Comparison of ENCODE assay signal across 1 cellular context in the genomic region with DNA sequence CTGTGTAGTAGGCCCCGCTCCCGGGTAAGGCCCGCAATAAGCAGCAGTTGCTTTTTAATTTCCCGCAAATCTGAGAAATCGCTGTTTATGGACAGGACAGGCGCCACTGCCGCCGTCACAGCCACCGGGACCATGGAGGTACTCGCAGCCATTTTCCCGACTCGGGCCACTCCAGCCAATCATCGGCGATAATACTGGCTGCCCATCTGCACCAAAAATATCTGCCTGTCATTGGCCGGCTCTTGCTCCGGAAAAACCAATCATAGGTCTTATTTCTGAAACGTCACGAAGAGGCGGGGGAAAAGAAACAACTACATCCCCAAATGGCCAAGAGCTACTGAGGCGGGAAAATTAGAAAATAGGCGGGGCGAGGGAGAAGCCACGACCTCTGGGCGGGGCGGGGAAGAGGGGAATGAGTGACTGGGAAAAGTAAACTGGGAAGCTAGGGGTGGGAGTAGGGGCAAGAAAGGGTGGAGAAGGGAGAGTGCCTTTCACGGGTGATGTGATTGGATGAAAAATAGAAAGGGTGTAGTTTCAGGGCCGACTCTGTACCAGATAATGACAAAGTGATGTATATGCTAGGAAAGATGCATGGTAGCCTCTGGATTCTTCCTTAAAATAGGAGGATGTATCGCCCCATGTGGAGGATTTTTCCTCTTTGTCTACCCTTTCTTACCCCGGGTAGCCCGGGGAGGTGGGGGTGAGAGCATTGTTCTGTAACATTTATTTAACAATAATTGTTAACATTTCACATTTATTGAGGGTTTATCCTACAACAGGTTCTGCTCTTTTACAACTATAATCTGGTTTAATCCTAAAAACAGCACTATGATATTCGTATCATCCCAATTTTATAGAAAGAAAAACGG.
TF ChIP-seq lines count a peak whose summit lies in the region.

A gene with protein sequence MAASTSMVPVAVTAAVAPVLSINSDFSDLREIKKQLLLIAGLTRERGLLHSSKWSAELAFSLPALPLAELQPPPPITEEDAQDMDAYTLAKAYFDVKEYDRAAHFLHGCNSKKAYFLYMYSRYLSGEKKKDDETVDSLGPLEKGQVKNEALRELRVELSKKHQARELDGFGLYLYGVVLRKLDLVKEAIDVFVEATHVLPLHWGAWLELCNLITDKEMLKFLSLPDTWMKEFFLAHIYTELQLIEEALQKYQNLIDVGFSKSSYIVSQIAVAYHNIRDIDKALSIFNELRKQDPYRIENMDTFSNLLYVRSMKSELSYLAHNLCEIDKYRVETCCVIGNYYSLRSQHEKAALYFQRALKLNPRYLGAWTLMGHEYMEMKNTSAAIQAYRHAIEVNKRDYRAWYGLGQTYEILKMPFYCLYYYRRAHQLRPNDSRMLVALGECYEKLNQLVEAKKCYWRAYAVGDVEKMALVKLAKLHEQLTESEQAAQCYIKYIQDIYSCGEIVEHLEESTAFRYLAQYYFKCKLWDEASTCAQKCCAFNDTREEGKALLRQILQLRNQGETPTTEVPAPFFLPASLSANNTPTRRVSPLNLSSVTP (minus strand): TSS at position 163 of the 869 bp plus-strand sequence. CDS start 11 bp downstream, at position 152.

TF ChIP-seq in HepG2, 621 proteins besides CTCF, POLR2A, EP300 and RAD21 (continued from another document and continues in another):
- TF ChIP-seq, protein P1, sequence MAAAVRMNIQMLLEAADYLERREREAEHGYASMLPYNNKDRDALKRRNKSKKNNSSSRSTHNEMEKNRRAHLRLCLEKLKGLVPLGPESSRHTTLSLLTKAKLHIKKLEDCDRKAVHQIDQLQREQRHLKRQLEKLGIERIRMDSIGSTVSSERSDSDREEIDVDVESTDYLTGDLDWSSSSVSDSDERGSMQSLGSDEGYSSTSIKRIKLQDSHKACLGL (CRISPR knock-in tag; IDR thresholded peaks at IDR 0.05), result no peak; the same call in 1 of the 2 replicates
- TF ChIP-seq, protein P2, sequence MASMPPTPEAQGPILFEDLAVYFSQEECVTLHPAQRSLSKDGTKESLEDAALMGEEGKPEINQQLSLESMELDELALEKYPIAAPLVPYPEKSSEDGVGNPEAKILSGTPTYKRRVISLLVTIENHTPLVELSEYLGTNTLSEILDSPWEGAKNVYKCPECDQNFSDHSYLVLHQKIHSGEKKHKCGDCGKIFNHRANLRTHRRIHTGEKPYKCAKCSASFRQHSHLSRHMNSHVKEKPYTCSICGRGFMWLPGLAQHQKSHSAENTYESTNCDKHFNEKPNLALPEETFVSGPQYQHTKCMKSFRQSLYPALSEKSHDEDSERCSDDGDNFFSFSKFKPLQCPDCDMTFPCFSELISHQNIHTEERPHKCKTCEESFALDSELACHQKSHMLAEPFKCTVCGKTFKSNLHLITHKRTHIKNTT (CRISPR knock-in tag; IDR thresholded peaks at IDR 0.05), result no peak
- TF ChIP-seq, protein P3, sequence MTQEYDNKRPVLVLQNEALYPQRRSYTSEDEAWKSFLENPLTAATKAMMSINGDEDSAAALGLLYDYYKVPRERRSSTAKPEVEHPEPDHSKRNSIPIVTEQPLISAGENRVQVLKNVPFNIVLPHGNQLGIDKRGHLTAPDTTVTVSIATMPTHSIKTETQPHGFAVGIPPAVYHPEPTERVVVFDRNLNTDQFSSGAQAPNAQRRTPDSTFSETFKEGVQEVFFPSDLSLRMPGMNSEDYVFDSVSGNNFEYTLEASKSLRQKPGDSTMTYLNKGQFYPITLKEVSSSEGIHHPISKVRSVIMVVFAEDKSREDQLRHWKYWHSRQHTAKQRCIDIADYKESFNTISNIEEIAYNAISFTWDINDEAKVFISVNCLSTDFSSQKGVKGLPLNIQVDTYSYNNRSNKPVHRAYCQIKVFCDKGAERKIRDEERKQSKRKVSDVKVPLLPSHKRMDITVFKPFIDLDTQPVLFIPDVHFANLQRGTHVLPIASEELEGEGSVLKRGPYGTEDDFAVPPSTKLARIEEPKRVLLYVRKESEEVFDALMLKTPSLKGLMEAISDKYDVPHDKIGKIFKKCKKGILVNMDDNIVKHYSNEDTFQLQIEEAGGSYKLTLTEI (CRISPR knock-in tag; conservative IDR thresholded peaks at IDR 0.05), result no peak
- TF ChIP-seq ZNF292 (CRISPR knock-in tag; IDR thresholded peaks at IDR 0.05; ENCODE audit: borderline replicate concordance, low read depth) (no peak; the same call in 1 of the 2 replicates), SRSF9 (IDR thresholded peaks at IDR 0.05; ENCODE audit: borderline replicate concordance, insufficient read depth, low read depth, low read length, poor library complexity, severe bottlenecking) (no peak), ZFX (CRISPR knock-in tag; IDR thresholded peaks at IDR 0.05; ENCODE audit: low read depth) (peak; percentile 66), ZNF879 (CRISPR knock-in tag; IDR thresholded peaks at IDR 0.05) (no peak), ZNF644 (CRISPR knock-in tag; IDR thresholded peaks at IDR 0.05; ENCODE audit: low read depth) (no peak), ISX (CRISPR knock-in tag; conservative IDR thresholded peaks at IDR 0.05) (no peak), NFYB (CRISPR knock-in tag; IDR thresholded peaks at IDR 0.05) (peak; percentile 97), YEATS4 (CRISPR knock-in tag; IDR thresholded peaks at IDR 0.05; ENCODE audit: borderline replicate concordance) (peak; percentile 77), ZNF317 (CRISPR knock-in tag; IDR thresholded peaks at IDR 0.05) (no peak), ZNF850 (CRISPR knock-in tag; conservative IDR thresholded peaks at IDR 0.05) (no peak), GATAD2A (CRISPR knock-in tag; IDR thresholded peaks at IDR 0.05) (peak; percentile 29; the same call in 1 of the 2 replicates), DNMT3B (CRISPR knock-in tag; conservative IDR thresholded peaks at IDR 0.05) (peak; percentile 56; the same call in 1 of the 2 replicates), CBX5 (CRISPR knock-in tag; IDR thresholded peaks at IDR 0.05; ENCODE audit: borderline replicate concordance) (no peak), JDP2 (CRISPR knock-in tag; IDR thresholded peaks at IDR 0.05; ENCODE audit: borderline replicate concordance) (no peak), FOSL2 (CRISPR knock-in tag; IDR thresholded peaks at IDR 0.05) (no peak), MXD4 (CRISPR knock-in tag; IDR thresholded peaks at IDR 0.05) (peak; percentile 80), ZFP36L1 (CRISPR knock-in tag; IDR thresholded peaks at IDR 0.05) (peak; percentile 80; the same call in 1 of the 2 replicates), AGO1 (IDR thresholded peaks at IDR 0.05; ENCODE audit: low read depth, low read length, poor library complexity, severe bottlenecking) (no peak), RFX1 (IDR thresholded peaks at IDR 0.05) (no peak), ATM (IDR thresholded peaks at IDR 0.05; ENCODE audit: borderline replicate concordance) (no peak), ZNF83 (CRISPR knock-in tag; IDR thresholded peaks at IDR 0.05; ENCODE audit: borderline replicate concordance) (no peak), MED1 (CRISPR knock-in tag; IDR thresholded peaks at IDR 0.05) (0 out of 2 replicates have a peak, but pooled peaks have one; percentile 21), NFIC (IDR thresholded peaks at IDR 0.05; ENCODE audit: low read length) (peak; percentile 48; the same call in 1 of the 2 replicates), ZNF484 (CRISPR knock-in tag; IDR thresholded peaks at IDR 0.05; ENCODE audit: borderline replicate concordance, low read depth) (no peak), ZNF776 (CRISPR knock-in tag; IDR thresholded peaks at IDR 0.05) (no peak), MAFK (conservative IDR thresholded peaks at IDR 0.05 in 1 of 2, IDR thresholded peaks at IDR 0.05 in 1 of 2; ENCODE audit: low read length in 2 of 2) (0 out of 4 replicates have a peak, but pooled peaks of 1 of the 2 experiments have one; percentile 0), ZNF562 (CRISPR knock-in tag; IDR thresholded peaks at IDR 0.05; ENCODE audit: borderline replicate concordance) (no peak), ETV5 (CRISPR knock-in tag; IDR thresholded peaks at IDR 0.05; ENCODE audit: borderline replicate concordance) (no peak), ZNF569 (CRISPR knock-in tag; IDR thresholded peaks at IDR 0.05; ENCODE audit: borderline replicate concordance) (no peak), ZNF230 (CRISPR knock-in tag; IDR thresholded peaks at IDR 0.05) (peak; percentile 45; the same call in 1 of the 2 replicates), ZNF101 (CRISPR knock-in tag; IDR thresholded peaks at IDR 0.05; ENCODE audit: borderline replicate concordance, low read depth) (no peak)
- TF ChIP-seq, protein P4, sequence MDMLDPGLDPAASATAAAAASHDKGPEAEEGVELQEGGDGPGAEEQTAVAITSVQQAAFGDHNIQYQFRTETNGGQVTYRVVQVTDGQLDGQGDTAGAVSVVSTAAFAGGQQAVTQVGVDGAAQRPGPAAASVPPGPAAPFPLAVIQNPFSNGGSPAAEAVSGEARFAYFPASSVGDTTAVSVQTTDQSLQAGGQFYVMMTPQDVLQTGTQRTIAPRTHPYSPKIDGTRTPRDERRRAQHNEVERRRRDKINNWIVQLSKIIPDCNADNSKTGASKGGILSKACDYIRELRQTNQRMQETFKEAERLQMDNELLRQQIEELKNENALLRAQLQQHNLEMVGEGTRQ (IDR thresholded peaks at IDR 0.05; ENCODE audit: low read depth, low read length), result no peak
- TF ChIP-seq, protein P4 (CRISPR knock-in tag; IDR thresholded peaks at IDR 0.05; ENCODE audit: borderline replicate concordance), result peak; percentile 38; the same call in 1 of the 2 replicates
- TF ChIP-seq, protein P5, sequence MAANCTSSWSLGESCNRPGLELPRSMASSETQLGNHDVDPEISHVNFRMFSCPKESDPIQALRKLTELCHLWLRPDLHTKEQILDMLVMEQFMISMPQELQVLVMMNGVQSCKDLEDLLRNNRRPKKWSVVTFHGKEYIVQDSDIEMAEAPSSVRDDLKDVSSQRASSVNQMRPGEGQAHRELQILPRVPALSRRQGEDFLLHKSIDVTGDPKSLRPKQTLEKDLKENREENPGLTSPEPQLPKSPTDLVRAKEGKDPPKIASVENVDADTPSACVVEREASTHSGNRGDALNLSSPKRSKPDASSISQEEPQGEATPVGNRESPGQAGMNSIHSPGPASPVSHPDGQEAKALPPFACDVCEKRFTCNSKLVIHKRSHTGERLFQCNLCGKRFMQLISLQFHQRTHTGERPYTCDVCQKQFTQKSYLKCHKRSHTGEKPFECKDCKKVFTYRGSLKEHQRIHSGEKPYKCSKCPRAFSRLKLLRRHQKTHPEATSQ (CRISPR knock-in tag; IDR thresholded peaks at IDR 0.05; ENCODE audit: borderline replicate concordance), result no peak
- TF ChIP-seq, protein P6, sequence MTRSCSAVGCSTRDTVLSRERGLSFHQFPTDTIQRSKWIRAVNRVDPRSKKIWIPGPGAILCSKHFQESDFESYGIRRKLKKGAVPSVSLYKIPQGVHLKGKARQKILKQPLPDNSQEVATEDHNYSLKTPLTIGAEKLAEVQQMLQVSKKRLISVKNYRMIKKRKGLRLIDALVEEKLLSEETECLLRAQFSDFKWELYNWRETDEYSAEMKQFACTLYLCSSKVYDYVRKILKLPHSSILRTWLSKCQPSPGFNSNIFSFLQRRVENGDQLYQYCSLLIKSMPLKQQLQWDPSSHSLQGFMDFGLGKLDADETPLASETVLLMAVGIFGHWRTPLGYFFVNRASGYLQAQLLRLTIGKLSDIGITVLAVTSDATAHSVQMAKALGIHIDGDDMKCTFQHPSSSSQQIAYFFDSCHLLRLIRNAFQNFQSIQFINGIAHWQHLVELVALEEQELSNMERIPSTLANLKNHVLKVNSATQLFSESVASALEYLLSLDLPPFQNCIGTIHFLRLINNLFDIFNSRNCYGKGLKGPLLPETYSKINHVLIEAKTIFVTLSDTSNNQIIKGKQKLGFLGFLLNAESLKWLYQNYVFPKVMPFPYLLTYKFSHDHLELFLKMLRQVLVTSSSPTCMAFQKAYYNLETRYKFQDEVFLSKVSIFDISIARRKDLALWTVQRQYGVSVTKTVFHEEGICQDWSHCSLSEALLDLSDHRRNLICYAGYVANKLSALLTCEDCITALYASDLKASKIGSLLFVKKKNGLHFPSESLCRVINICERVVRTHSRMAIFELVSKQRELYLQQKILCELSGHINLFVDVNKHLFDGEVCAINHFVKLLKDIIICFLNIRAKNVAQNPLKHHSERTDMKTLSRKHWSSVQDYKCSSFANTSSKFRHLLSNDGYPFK (CRISPR knock-in tag; IDR thresholded peaks at IDR 0.05; ENCODE audit: borderline replicate concordance), result peak; percentile 95
- TF ChIP-seq, protein P7, sequence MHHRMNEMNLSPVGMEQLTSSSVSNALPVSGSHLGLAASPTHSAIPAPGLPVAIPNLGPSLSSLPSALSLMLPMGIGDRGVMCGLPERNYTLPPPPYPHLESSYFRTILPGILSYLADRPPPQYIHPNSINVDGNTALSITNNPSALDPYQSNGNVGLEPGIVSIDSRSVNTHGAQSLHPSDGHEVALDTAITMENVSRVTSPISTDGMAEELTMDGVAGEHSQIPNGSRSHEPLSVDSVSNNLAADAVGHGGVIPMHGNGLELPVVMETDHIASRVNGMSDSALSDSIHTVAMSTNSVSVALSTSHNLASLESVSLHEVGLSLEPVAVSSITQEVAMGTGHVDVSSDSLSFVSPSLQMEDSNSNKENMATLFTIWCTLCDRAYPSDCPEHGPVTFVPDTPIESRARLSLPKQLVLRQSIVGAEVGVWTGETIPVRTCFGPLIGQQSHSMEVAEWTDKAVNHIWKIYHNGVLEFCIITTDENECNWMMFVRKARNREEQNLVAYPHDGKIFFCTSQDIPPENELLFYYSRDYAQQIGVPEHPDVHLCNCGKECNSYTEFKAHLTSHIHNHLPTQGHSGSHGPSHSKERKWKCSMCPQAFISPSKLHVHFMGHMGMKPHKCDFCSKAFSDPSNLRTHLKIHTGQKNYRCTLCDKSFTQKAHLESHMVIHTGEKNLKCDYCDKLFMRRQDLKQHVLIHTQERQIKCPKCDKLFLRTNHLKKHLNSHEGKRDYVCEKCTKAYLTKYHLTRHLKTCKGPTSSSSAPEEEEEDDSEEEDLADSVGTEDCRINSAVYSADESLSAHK (CRISPR knock-in tag; IDR thresholded peaks at IDR 0.05; ENCODE audit: borderline replicate concordance), result no peak
- TF ChIP-seq, protein P8, sequence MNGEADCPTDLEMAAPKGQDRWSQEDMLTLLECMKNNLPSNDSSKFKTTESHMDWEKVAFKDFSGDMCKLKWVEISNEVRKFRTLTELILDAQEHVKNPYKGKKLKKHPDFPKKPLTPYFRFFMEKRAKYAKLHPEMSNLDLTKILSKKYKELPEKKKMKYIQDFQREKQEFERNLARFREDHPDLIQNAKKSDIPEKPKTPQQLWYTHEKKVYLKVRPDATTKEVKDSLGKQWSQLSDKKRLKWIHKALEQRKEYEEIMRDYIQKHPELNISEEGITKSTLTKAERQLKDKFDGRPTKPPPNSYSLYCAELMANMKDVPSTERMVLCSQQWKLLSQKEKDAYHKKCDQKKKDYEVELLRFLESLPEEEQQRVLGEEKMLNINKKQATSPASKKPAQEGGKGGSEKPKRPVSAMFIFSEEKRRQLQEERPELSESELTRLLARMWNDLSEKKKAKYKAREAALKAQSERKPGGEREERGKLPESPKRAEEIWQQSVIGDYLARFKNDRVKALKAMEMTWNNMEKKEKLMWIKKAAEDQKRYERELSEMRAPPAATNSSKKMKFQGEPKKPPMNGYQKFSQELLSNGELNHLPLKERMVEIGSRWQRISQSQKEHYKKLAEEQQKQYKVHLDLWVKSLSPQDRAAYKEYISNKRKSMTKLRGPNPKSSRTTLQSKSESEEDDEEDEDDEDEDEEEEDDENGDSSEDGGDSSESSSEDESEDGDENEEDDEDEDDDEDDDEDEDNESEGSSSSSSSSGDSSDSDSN (CRISPR knock-in tag; IDR thresholded peaks at IDR 0.05), result peak; percentile 28; the same call in 1 of the 2 replicates
